ENCODE assay signal across 23 cellular contexts in the genomic region with DNA sequence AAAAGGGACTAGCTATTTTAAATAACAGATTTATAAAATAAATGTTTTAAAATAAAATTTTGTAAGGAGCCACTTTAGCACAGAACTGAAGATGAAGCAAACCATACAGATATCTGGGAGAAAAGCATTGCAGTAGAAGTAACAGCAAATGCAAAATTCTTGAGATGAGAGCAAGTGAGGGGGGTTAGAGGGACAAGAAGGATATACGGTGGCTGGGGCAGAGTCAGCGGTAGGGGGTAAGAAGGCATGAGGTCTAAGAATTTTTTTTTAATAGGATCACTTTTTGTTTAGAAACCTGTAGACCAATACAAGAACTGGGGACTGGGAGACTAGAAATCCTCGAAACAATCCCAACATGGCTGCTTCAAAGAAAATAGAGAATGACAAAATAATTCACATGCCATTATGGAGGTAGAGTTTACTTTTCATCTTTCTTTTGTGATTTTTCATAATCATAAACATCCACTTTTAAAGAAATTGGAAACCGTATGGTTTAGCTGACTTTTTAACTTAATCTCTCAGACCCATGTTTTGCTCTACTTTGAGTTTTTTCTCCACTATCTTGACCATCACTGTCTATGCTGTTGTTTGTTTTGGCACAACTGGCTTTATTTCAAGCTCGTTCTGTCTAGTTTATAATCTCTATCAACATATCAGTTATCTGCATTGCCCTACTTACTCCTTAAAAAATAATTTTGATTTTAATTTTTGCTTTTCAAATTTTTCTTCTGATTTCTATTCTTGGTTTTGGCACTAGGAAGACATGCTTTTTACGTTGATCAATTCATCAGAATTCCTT.
DNase-seq lines count a peak whose midpoint lies in the region; ATAC-seq, FAIRE-seq and TF ChIP-seq lines count a peak whose summit lies in the region.
"Had no signal": no experiment of that assay in that cellular context is flagged by ENCODE, and none has a peak within 500 bp of the region (broad histone marks: within the 10 kb centered on the region; RNA-seq: fewer than 3 reads in every experiment).

No MANE protein-coding gene starts in this region.

- H3K4me3 Mint-ChIP-seq in activated T-cell treated with anti-CD3 and anti-CD28 coated beads, Interleukin-2, amount 50 U/mL, for 24 hours = no peak overlapping the region
- peak overlapping the region in 1 of 2 donors; percentile 22 for H3K4me3 Mint-ChIP-seq in activated T-cell treated with anti-CD3 and anti-CD28 coated beads, Interleukin-2, amount 50 U/mL, for 72 hours
- H3K4me3 Mint-ChIP-seq in neural progenitor cell = no peak overlapping the region
- H3K4me3 Mint-ChIP-seq: HFFc6 had no signal

- TF ChIP-seq EP300 in K562 (IDR thresholded peaks at IDR 0.05; ENCODE audit: low read length) (no peak), upper lobe of left lung (IDR thresholded peaks at IDR 0.05) (no peak)

- H3K27ac Mint-ChIP-seq in activated T-cell treated with anti-CD3 and anti-CD28 coated beads, Interleukin-2, amount 50 U/mL, for 24 hours = peak overlapping the region; percentile 72
- H3K27ac Mint-ChIP-seq in activated T-cell treated with anti-CD3 and anti-CD28 coated beads, Interleukin-2, amount 50 U/mL, for 72 hours = no peak overlapping the region
- no peak overlapping the region for H3K27ac Mint-ChIP-seq in neural progenitor cell
- H3K27ac Mint-ChIP-seq: CD4-positive, CD25-positive, alpha-beta regulatory T cell; HFFc6 had no signal

- in situ Hi-C loops in K562 (cut with MboI) = no loop called here

- H3K9me3 ChIP-seq in K562 (replicated peaks; ENCODE audit: control insufficient read depth, insufficient read depth, low read depth, low read length) = no peaks in the 10 kb centered on the region
- H3K9me3 ChIP-seq in neural progenitor cell (ENCODE audit: low read depth) = no peaks in the 10 kb centered on the region
- H3K9me3 ChIP-seq in upper lobe of left lung = no peaks in the 10 kb centered on the region

- H3K27me3 ChIP-seq in K562 (ENCODE audit: control insufficient read depth in 2 of 2, insufficient read depth in 2 of 2, low read length in 2 of 2) (no peaks in the 10 kb centered on the region), neural progenitor cell (no peaks in the 10 kb centered on the region), upper lobe of left lung (no peaks in the 10 kb centered on the region), H7 (ENCODE audit: control insufficient read depth, insufficient read depth, low read length) (no peaks in the 10 kb centered on the region)
- H3K27me3 ChIP-seq: SJCRH30 had no signal

- no peak overlapping the region for H3K9ac ChIP-seq in K562 (ENCODE audit: insufficient read depth in 1 of 2, low read depth in 2 of 2, low read length in 2 of 2)
- no peak overlapping the region for H3K9ac ChIP-seq in neural progenitor cell
- H3K9ac ChIP-seq: GM23248 had no signal

- peaks cover 52% of the 10 kb centered on the region for H3K4me1 Mint-ChIP-seq in activated T-cell treated with anti-CD3 and anti-CD28 coated beads, Interleukin-2, amount 50 U/mL, for 24 hours (ENCODE audit: low read depth)
- peaks cover 27% of the 10 kb centered on the region for H3K4me1 Mint-ChIP-seq in activated T-cell treated with anti-CD3 and anti-CD28 coated beads, Interleukin-2, amount 50 U/mL, for 72 hours (ENCODE audit: low read depth)
- peaks cover 7% of the 10 kb centered on the region for H3K4me1 Mint-ChIP-seq in neural progenitor cell

- 27% methylated on average over 6 of the region's 6 CpGs for WGBS in K562 (ENCODE audit: insufficient coverage, low coverage, missing lambda C conversion rate)
- 72 to 81% methylated on average over 6 of the region's 6 CpGs for WGBS in upper lobe of left lung, 2 donors

- peak overlapping the region; percentile 21; the same call in 1 of the 2 replicates for H3K4me3 ChIP-seq in LNCaP clone FGC (ENCODE audit: low read depth, low read length)
- H3K4me3 ChIP-seq in K562 = no peak overlapping the region
- H3K4me3 ChIP-seq in neural progenitor cell = no peak overlapping the region
- H3K4me3 ChIP-seq in upper lobe of left lung = no peak overlapping the region
- no peak overlapping the region for H3K4me3 ChIP-seq in H7 (ENCODE audit: insufficient read depth, low read depth, low read length)
- H3K4me3 ChIP-seq: GM23248, SJCRH30 had no signal

- TF ChIP-seq POLR2A in K562 (conservative IDR thresholded peaks at IDR 0.05) (no peak), upper lobe of left lung (IDR thresholded peaks at IDR 0.05) (no peak)

- H3F3A ChIP-seq in neural progenitor cell (ENCODE audit: low read depth) = peaks cover 10% of the 10 kb centered on the region

- H3K4me1 ChIP-seq in K562 (replicated peaks in 1 of 2; ENCODE audit: control insufficient read depth in 2 of 2, insufficient read depth in 2 of 2, low read length in 2 of 2) = peaks cover 16 to 19% of the 10 kb centered on the region in 2 experiments
- peaks cover 23% of the 10 kb centered on the region for H3K4me1 ChIP-seq in neural progenitor cell
- H3K4me1 ChIP-seq in upper lobe of left lung = peaks cover 0 to 17% (median 8%) of the 10 kb centered on the region in 4 donors
- H3K4me1 ChIP-seq: SJCRH30 had no signal

- H2AFZ ChIP-seq in K562 (ENCODE audit: low read depth, low read length) = no peak overlapping the region
- no peak overlapping the region for H2AFZ ChIP-seq in neural progenitor cell (replicated peaks)
- H2AFZ ChIP-seq: GM23248 had no signal

- H3K36me3 ChIP-seq in K562 (ENCODE audit: control insufficient read depth, insufficient read depth, low read length) (peaks cover 11% of the 10 kb centered on the region; the same call in 2 of the 3 replicates), neural progenitor cell (peaks cover 5% of the 10 kb centered on the region), upper lobe of left lung (peaks cover 0 to 3% (median 0%) of the 10 kb centered on the region in 4 donors), H7 (replicated peaks; ENCODE audit: control insufficient read depth, insufficient read depth, low read length) (no peaks in the 10 kb centered on the region)

- intact Hi-C loops in K562 (cut with micrococcal nuclease) = no loop called here

- BruUV-seq in K562 (replicated peaks; lab: Mats Ljungman, UMichigan) = no TSS peak

- H3K9me3 Mint-ChIP-seq in activated T-cell treated with anti-CD3 and anti-CD28 coated beads, Interleukin-2, amount 50 U/mL, for 24 hours = peaks cover 5% of the 10 kb centered on the region
- peaks cover 0 to 4% of the 10 kb centered on the region in 2 donors for H3K9me3 Mint-ChIP-seq in activated T-cell treated with anti-CD3 and anti-CD28 coated beads, Interleukin-2, amount 50 U/mL, for 72 hours
- H3K9me3 Mint-ChIP-seq in neural progenitor cell = peaks cover 2% of the 10 kb centered on the region
- H3K9me3 Mint-ChIP-seq: HFFc6 had no signal

- peak; percentile 51 for FAIRE-seq in K562 (lab: Jason Lieb, UNC)
- FAIRE-seq: GM12892, HTR-8/SVneo had no signal

- H3K27ac ChIP-seq in K562 (ENCODE audit: extremely low read depth, low read depth, low read length) (no peak overlapping the region; the same call in 2 of the 3 replicates), neural progenitor cell (no peak overlapping the region), upper lobe of left lung (no peak overlapping the region)
- H3K27ac ChIP-seq: GM23248, RWPE1, SJCRH30 had no signal

- POLR2A ChIA-PET in K562 (lab: Yijun Ruan, JAX) = no interaction called here

- CTCF ChIA-PET in K562 (lab: Yijun Ruan, JAX; ENCODE audit: low intra/inter-chr PET ratio) = no interaction called here

- H3K4me2 ChIP-seq in K562 (ENCODE audit: insufficient read depth, low read length) (no peak overlapping the region), neural progenitor cell (peak overlapping the region; percentile 12)

- no peaks in the 10 kb centered on the region for H3K27me3 Mint-ChIP-seq in activated T-cell treated with anti-CD3 and anti-CD28 coated beads, Interleukin-2, amount 50 U/mL, for 24 hours
- H3K27me3 Mint-ChIP-seq in activated T-cell treated with anti-CD3 and anti-CD28 coated beads, Interleukin-2, amount 50 U/mL, for 72 hours (ENCODE audit: low read depth) = no peaks in the 10 kb centered on the region
- H3K27me3 Mint-ChIP-seq in neural progenitor cell (ENCODE audit: insufficient read depth, low read depth) = peaks cover 3% of the 10 kb centered on the region
- H3K27me3 Mint-ChIP-seq: CD4-positive, CD25-positive, alpha-beta regulatory T cell had no signal

- H3K9me1 ChIP-seq in K562 (ENCODE audit: control insufficient read depth, insufficient read depth, low read length) = peaks cover 5% of the 10 kb centered on the region

- TF ChIP-seq CTCF in LNCaP clone FGC (IDR thresholded peaks at IDR 0.05; ENCODE audit: control insufficient read depth, extremely low read depth, insufficient read depth) (no peak), K562 (IDR thresholded peaks at IDR 0.05 in 2 of 3, conservative IDR thresholded peaks at IDR 0.05 in 1 of 3; ENCODE audit: insufficient read depth in 2 of 3, low read depth in 1 of 3, low read length in 3 of 3) (no peak), neural progenitor cell (IDR thresholded peaks at IDR 0.05) (no peak), upper lobe of left lung (IDR thresholded peaks at IDR 0.05) (no peak)

- H3K79me2 ChIP-seq in K562 (ENCODE audit: control insufficient read depth, insufficient read depth, low read length) (peaks cover 98% of the 10 kb centered on the region), neural progenitor cell (ENCODE audit: low read depth) (peaks cover 95% of the 10 kb centered on the region)

- no peak for ATAC-seq in activated T-cell treated with anti-CD3 and anti-CD28 coated beads, Interleukin-2, amount 50 U/mL, for 72 hours (replicated peaks in 1 of 2)
- ATAC-seq in K562 (peak; percentile 53), upper lobe of left lung (ENCODE audit: low FRiP score in 2 of 2) (no peak)

- H4K20me1 ChIP-seq in K562 (replicated peaks; ENCODE audit: control insufficient read depth, insufficient read depth, low read length) = peaks cover 21% of the 10 kb centered on the region
- H4K20me1 ChIP-seq in neural progenitor cell (ENCODE audit: low read depth) = peaks cover 50% of the 10 kb centered on the region

- no peak for TF ChIP-seq RAD21 in K562 (CRISPR knock-in tag; conservative IDR thresholded peaks at IDR 0.05 in 1 of 2, IDR thresholded peaks at IDR 0.05 in 1 of 2)

- H3K36me3 Mint-ChIP-seq in activated T-cell treated with anti-CD3 and anti-CD28 coated beads, Interleukin-2, amount 50 U/mL, for 24 hours (ENCODE audit: low read depth) = peaks cover 27% of the 10 kb centered on the region
- H3K36me3 Mint-ChIP-seq in activated T-cell treated with anti-CD3 and anti-CD28 coated beads, Interleukin-2, amount 50 U/mL, for 72 hours (ENCODE audit: insufficient read depth in 2 of 2) = peaks cover 6% of the 10 kb centered on the region in 2 donors
- peaks cover 14% of the 10 kb centered on the region for H3K36me3 Mint-ChIP-seq in neural progenitor cell

- no peak for DNase-seq in activated T-cell treated with anti-CD3 and anti-CD28 coated beads, Interleukin-2, amount 50 U/mL, for 24 hours
- DNase-seq in activated T-cell treated with anti-CD3 and anti-CD28 coated beads, Interleukin-2, amount 50 U/mL, for 72 hours = no peak
- DNase-seq in LNCaP clone FGC (ENCODE audit: low read depth) (peak; percentile 25), K562 (ENCODE audit: extremely low read depth in 1 of 4, low spot score in 3 of 4) (peak in 2 of 4 experiments; percentile 21 to 28), neural progenitor cell (ENCODE audit: low spot score) (no peak), dedifferentiated amniotic fluid mesenchymal stem cell (ENCODE audit: extremely low spot score) (no peak), upper lobe of left lung (no peak), H7 (no peak)
- DNase-seq: AML-193; CD4-positive, CD25-positive, alpha-beta regulatory T cell; DMS79 treated with DMSO at 0.1 percent for 48 hours; GDM1; GM23248; HFFc6; NCI-H1092; NCI-H1694 treated with DMSO at 0.1 percent for 48 hours; NCI-H2171; NCI-H510A treated with DMSO at 0.1 percent for 48 hours; OCI-M1; SJCRH30 had no signal
